18 cellular contexts compared by ENCODE assay signal in genomic region chr3:83500422-83500821, GRCh38.
A peak's percentile ranks its signal among the peaks of the same experiment; 100 is the strongest.
DNase-seq lines count a peak whose midpoint lies in the region; ATAC-seq, FAIRE-seq and TF ChIP-seq lines count a peak whose summit lies in the region.
"Had no signal": no experiment of that assay in that cellular context is flagged by ENCODE, and none has a peak within 500 bp of the region (broad histone marks: within the 10 kb centered on the region; RNA-seq: fewer than 3 reads in every experiment).

No MANE protein-coding gene starts in this region.

- TF ChIP-seq POLR2A in HepG2 (IDR thresholded peaks at IDR 0.05; ENCODE audit: insufficient read depth in 1 of 2, low read depth in 2 of 2, low read length in 2 of 2) = no peak

- H3K9ac ChIP-seq in HepG2 (ENCODE audit: insufficient read depth, low read depth, low read length) = no peak overlapping the region

- CTCF ChIA-PET in WTC11 (lab: Charles Lee) (no interaction called here), HepG2 (lab: Yijun Ruan, JAX; ENCODE audit: low intra/inter-chr PET ratio, low total read pairs) (no interaction called here)

- WGBS in HepG2 (ENCODE audit: low lambda C conversion rate) = 80% methylated on average over 3 of the region's 7 CpGs

- H3K27me3 Mint-ChIP-seq in WTC11 (ENCODE audit: low read depth) = no peaks in the 10 kb centered on the region; the same call in 1 of the 2 replicates
- H3K27me3 Mint-ChIP-seq: activated naive CD8-positive, alpha-beta T cell treated with anti-CD3 and anti-CD28 coated beads for 36 hours; activated T-cell treated with anti-CD3 and anti-CD28 coated beads, Interleukin-2, amount 50 U/mL, for 24 hours; natural killer cell treated with Interleukin-12 subunit alpha and Interleukin-12 subunit beta and Interleukin-15 and Interleukin-18, amount 100 ng/mL, for 72 hours had no signal

- no peak overlapping the region for H2AFZ ChIP-seq in HepG2 (ENCODE audit: low read length)

- no peak for FAIRE-seq in HepG2 (lab: Jason Lieb, UNC)

- H3K79me2 ChIP-seq in HepG2 (ENCODE audit: insufficient read depth, low read length) = no peaks in the 10 kb centered on the region

- peaks cover 1% of the 10 kb centered on the region; the same call in 1 of the 2 replicates for H3K36me3 Mint-ChIP-seq in WTC11
- H3K36me3 Mint-ChIP-seq: activated naive CD8-positive, alpha-beta T cell treated with anti-CD3 and anti-CD28 coated beads for 36 hours; natural killer cell treated with Interleukin-12 subunit alpha and Interleukin-12 subunit beta and Interleukin-15 and Interleukin-18, amount 100 ng/mL, for 72 hours had no signal

- no peak overlapping the region for H3K27ac ChIP-seq in HepG2 (ENCODE audit: extremely low read length, insufficient read depth, low read length)
- H3K27ac ChIP-seq: prostate gland, SJCRH30, stomach had no signal

- ATAC-seq in WTC11 (no peak), HepG2 (peak; percentile 98), GM19351 (IDR thresholded peaks at IDR 0.05; ENCODE audit: unreplicated experiment) (no peak), GM19324 (IDR thresholded peaks at IDR 0.05; ENCODE audit: low FRiP score, unreplicated experiment) (no peak)
- ATAC-seq: natural killer cell treated with Interleukin-12 subunit alpha and Interleukin-12 subunit beta and Interleukin-15 and Interleukin-18, amount 100 ng/mL, for 72 hours had no signal

- H3K9me3 ChIP-seq in BE2C (no peaks in the 10 kb centered on the region), HepG2 (ENCODE audit: low read length) (peaks cover 19% of the 10 kb centered on the region; the same call in 1 of the 2 replicates)
- H3K9me3 ChIP-seq: prostate gland, SJCRH30 had no signal

- H3K27me3 ChIP-seq in BE2C = no peaks in the 10 kb centered on the region
- H3K27me3 ChIP-seq in HepG2 (ENCODE audit: control insufficient read depth in 1 of 2, insufficient read depth in 2 of 2, low read length in 2 of 2) = no peaks in the 10 kb centered on the region
- H3K27me3 ChIP-seq: SJCRH30, stomach had no signal

- H3K4me2 ChIP-seq in HepG2 (ENCODE audit: low read depth, low read length) = no peak overlapping the region

- H3K27ac Mint-ChIP-seq in WTC11 = no peak overlapping the region
- H3K27ac Mint-ChIP-seq: activated naive CD8-positive, alpha-beta T cell treated with anti-CD3 and anti-CD28 coated beads for 36 hours; activated T-cell treated with anti-CD3 and anti-CD28 coated beads, Interleukin-2, amount 50 U/mL, for 24 hours; natural killer cell treated with Interleukin-12 subunit alpha and Interleukin-12 subunit beta and Interleukin-15 and Interleukin-18, amount 100 ng/mL, for 72 hours had no signal

- H3K4me1 Mint-ChIP-seq in WTC11 = 0 out of 2 replicates have a peak, but pooled peaks cover under 1% of the 10 kb centered on the region
- H3K4me1 Mint-ChIP-seq: activated naive CD8-positive, alpha-beta T cell treated with anti-CD3 and anti-CD28 coated beads for 36 hours had no signal

- H3K36me3 ChIP-seq in BE2C (no peaks in the 10 kb centered on the region), HepG2 (replicated peaks in 1 of 2; ENCODE audit: control insufficient read depth in 1 of 2, insufficient read depth in 2 of 2, low read length in 2 of 2) (no peaks in the 10 kb centered on the region)
- H3K36me3 ChIP-seq: prostate gland, SJCRH30, stomach had no signal

- H3K4me3 ChIP-seq in BE2C (ENCODE audit: low read depth, low read length) (no peak overlapping the region), HepG2 (replicated peaks in 1 of 3; ENCODE audit: insufficient read depth in 1 of 3, low read depth in 2 of 3, low read length in 3 of 3) (no peak overlapping the region)
- H3K4me3 ChIP-seq: lung, prostate gland, SJCRH30, stomach had no signal

- POLR2A ChIA-PET in WTC11 (lab: Charles Lee) (no interaction called here), HepG2 (lab: Yijun Ruan, JAX) (no interaction called here)

- no peak overlapping the region for H3K4me3 Mint-ChIP-seq in WTC11
- H3K4me3 Mint-ChIP-seq: activated naive CD8-positive, alpha-beta T cell treated with anti-CD3 and anti-CD28 coated beads for 36 hours; activated T-cell treated with anti-CD3 and anti-CD28 coated beads, Interleukin-2, amount 50 U/mL, for 24 hours; natural killer cell treated with Interleukin-12 subunit alpha and Interleukin-12 subunit beta and Interleukin-15 and Interleukin-18, amount 100 ng/mL, for 72 hours had no signal

- no TSS peak for BruUV-seq in HepG2 (replicated peaks; lab: Mats Ljungman, UMichigan)

- H4K20me1 ChIP-seq in HepG2 (ENCODE audit: insufficient read depth, low read length) = no peaks in the 10 kb centered on the region

- DNase-seq in BE2C (peak; percentile 31), HK-2 (ENCODE audit: unreplicated experiment) (peak; percentile 8), WTC11 (ENCODE audit: low spot score) (no peak), HepG2 (ENCODE audit: low spot score) (peak; percentile 80), GM20000 (ENCODE audit: low spot score) (no peak), NCI-H226 (no peak)
- DNase-seq: activated CD4-positive, alpha-beta T cell treated with anti-CD3 and anti-CD28 coated beads, Interleukin-2, amount 50 U/mL, for 4 hours; activated naive CD8-positive, alpha-beta T cell treated with anti-CD3 and anti-CD28 coated beads for 36 hours; activated T-cell treated with anti-CD3 and anti-CD28 coated beads, Interleukin-2, amount 50 U/mL, for 24 hours; effector CD8-positive, alpha-beta T cell; NCI-H2029 treated with DMSO at 0.1 percent for 48 hours; SJCRH30; stomach had no signal

- intact Hi-C loops in HepG2 (cut with micrococcal nuclease; ENCODE audit: unreplicated experiment) = no loop called here

- no peak for TF ChIP-seq RAD21 in HepG2 (CRISPR knock-in tag; IDR thresholded peaks at IDR 0.05)

- in situ Hi-C loops in HepG2 (cut with HindIII; ENCODE audit: extremely low pct_ligation_motif_present, low pct_unique_long_range_greater_than_20kb) = no loop called here

- peaks cover 12% of the 10 kb centered on the region for H3K9me3 Mint-ChIP-seq in WTC11

- TF ChIP-seq CTCF in BE2C (IDR thresholded peaks at IDR 0.05; ENCODE audit: low read depth, low read length) (no peak), WTC11 (IDR thresholded peaks at IDR 0.05) (no peak), HepG2 (CRISPR knock-in tag; IDR thresholded peaks at IDR 0.05) (no peak), GM20000 (IDR thresholded peaks at IDR 0.05; ENCODE audit: extremely low read depth, missing control alignments) (no peak)

- H3K4me1 ChIP-seq in BE2C = no peaks in the 10 kb centered on the region
- H3K4me1 ChIP-seq in HepG2 (ENCODE audit: insufficient read depth, low read length) = peaks cover 11% of the 10 kb centered on the region
- H3K4me1 ChIP-seq: prostate gland, SJCRH30, stomach had no signal

- TF ChIP-seq EP300 in HepG2 (IDR thresholded peaks at IDR 0.05; ENCODE audit: low read depth in 2 of 2, low read length in 2 of 2) = peak; percentile 31 to 60; a peak in 3 of 4 replicates
- no peak for TF ChIP-seq EP300 in HepG2 (CRISPR knock-in tag; IDR thresholded peaks at IDR 0.05; ENCODE audit: borderline replicate concordance)

TF ChIP-seq in WTC11, 78 proteins besides CTCF, POLR2A, EP300 and RAD21:
- no peak for TF ChIP-seq TP53 (CRISPR knock-in tag; IDR thresholded peaks at IDR 0.05)
- TF ChIP-seq GABPB1 (CRISPR knock-in tag; IDR thresholded peaks at IDR 0.05) = peak; percentile 57; the same call in 1 of the 2 replicates
TF ChIP-seq in WTC11: peak in this region for 1.

TF ChIP-seq in HepG2, 621 proteins besides CTCF, POLR2A, EP300 and RAD21 (continues in another document):
- no peak for TF ChIP-seq CREM (IDR thresholded peaks at IDR 0.05)
- TF ChIP-seq CREM (CRISPR knock-in tag; IDR thresholded peaks at IDR 0.05) = no peak
- TF ChIP-seq MIER2 (CRISPR knock-in tag; IDR thresholded peaks at IDR 0.05) = 0 out of 2 replicates have a peak, but pooled peaks have one; percentile 49
- TF ChIP-seq KMT2A (CRISPR knock-in tag; IDR thresholded peaks at IDR 0.05) = no peak
- no peak for TF ChIP-seq SIX4 (CRISPR knock-in tag; IDR thresholded peaks at IDR 0.05)
- no peak for TF ChIP-seq CBX1 (IDR thresholded peaks at IDR 0.05; ENCODE audit: low read depth)
- no peak for TF ChIP-seq ZSCAN9 (CRISPR knock-in tag; IDR thresholded peaks at IDR 0.05; ENCODE audit: borderline replicate concordance)
- no peak for TF ChIP-seq CHCHD3 (CRISPR knock-in tag; IDR thresholded peaks at IDR 0.05)
- peak; percentile 56; the same call in 1 of the 2 replicates for TF ChIP-seq HOMEZ (CRISPR knock-in tag; IDR thresholded peaks at IDR 0.05; ENCODE audit: low read depth)
- TF ChIP-seq PBX2 (CRISPR knock-in tag; IDR thresholded peaks at IDR 0.05) = no peak
- peak; percentile 45; the same call in 1 of the 2 replicates for TF ChIP-seq SPEN (CRISPR knock-in tag; IDR thresholded peaks at IDR 0.05; ENCODE audit: low read depth)
- TF ChIP-seq SMYD3 (CRISPR knock-in tag; IDR thresholded peaks at IDR 0.05) = no peak

Comparison
In these comparisons a context has a peak if more than half of its experiments do, and no peak if none do; other contexts are left out.
1. DNase-seq: peak in BE2C (single experiment), HK-2 (single experiment) and HepG2 (single experiment); none in WTC11 (single experiment), GM20000 (single experiment) and NCI-H226 (single experiment).